Comparison of ENCODE assay signal across 8 cellular contexts in genomic region chr12:32455607-32456063, GRCh38. TPM values are rescaled to one million over a fixed set of nuclear protein-coding genes. Genes with fewer than 3 reads are reported as not detected.
DNase-seq lines count a peak whose midpoint lies in the region; ATAC-seq and TF ChIP-seq lines count a peak whose summit lies in the region.

No MANE protein-coding gene starts in this region.

- POLR2A ChIA-PET in AG04449 (lab: Yijun Ruan, JAX) = interaction anchor here (1.3 kb wide), 1 partner anchor 300 kb away, joined by 4 read pairs; the partner anchor contains the start of gene YARS2

- TF ChIP-seq CTCF in AG04449 (IDR thresholded peaks at IDR 0.05; ENCODE audit: insufficient read depth, low read length, missing control alignments) = peak; percentile 26
- TF ChIP-seq CTCF in GM12873 (IDR thresholded peaks at IDR 0.05; ENCODE audit: insufficient read depth, low read depth, low read length, missing control alignments) = peak; percentile 62
- TF ChIP-seq CTCF in mucosa of descending colon (IDR thresholded peaks at IDR 0.05) = peak; percentile 23

- intact Hi-C loops in mucosa of descending colon (cut with DNase I, micrococcal nuclease) = loop anchor here (10.0 kb wide), 1 partner anchor 219 kb away; the partner anchor contains the start of gene DNM1L (in 2 of the 2)

- H3K4me3 ChIP-seq in AG04449 (ENCODE audit: low read depth, low read length) (peak overlapping the region; percentile 45), endocrine pancreas (ENCODE audit: control insufficient read depth, insufficient read depth, low read length) (peak overlapping the region; percentile 85), mucosa of descending colon (no peak overlapping the region)

- H3K4me1 ChIP-seq in endocrine pancreas (ENCODE audit: control insufficient read depth, insufficient read depth, low read length) (peaks cover 16% of the 10 kb centered on the region), mucosa of descending colon (ENCODE audit: low read depth) (peaks cover 13% of the 10 kb centered on the region)

- CTCF ChIA-PET in AG04449 (lab: Yijun Ruan, JAX) = interaction anchor here (0.6 to 6.8 kb wide), 27 partner anchors 9 to 802 kb away, joined by 3 to 98 read pairs (median 4); partner anchors contain the start of gene YARS2

- no peaks in the 10 kb centered on the region for H3K9me3 ChIP-seq in endocrine pancreas (ENCODE audit: control insufficient read depth, low read length)
- H3K9me3 ChIP-seq in mucosa of descending colon = no peaks in the 10 kb centered on the region

- peak; percentile 62 for ATAC-seq in mucosa of descending colon
- ATAC-seq in HG03175 (IDR thresholded peaks at IDR 0.05; ENCODE audit: unreplicated experiment) = no peak

- H3K36me3 ChIP-seq in endocrine pancreas (ENCODE audit: control insufficient read depth, insufficient read depth, low read length) (no peaks in the 10 kb centered on the region), mucosa of descending colon (ENCODE audit: low read depth) (no peaks in the 10 kb centered on the region)

- no peaks in the 10 kb centered on the region for H3K27me3 ChIP-seq in endocrine pancreas (ENCODE audit: control insufficient read depth, insufficient read depth, low read length)

- no peak overlapping the region for H3K9ac ChIP-seq in endocrine pancreas (ENCODE audit: control insufficient read depth, insufficient read depth, low read length)

- DNase-seq in AG04449 (ENCODE audit: low read depth, low spot score) (peak; percentile 52), Kasumi-1 (lab: John Stamatoyannopoulos, UW) (peak; percentile 81 to 92), RPMI8226 (peak; percentile 75), mucosa of descending colon (peak in 1 of 3 donors; percentile 71), iPS-NIHi7 (ENCODE audit: extremely low spot score) (no peak)

RNA-seq across cellular contexts. Expression of gene FGD4, which starts 56.3 kb away (rescaled TPM):
- total RNA-seq in mucosa of descending colon = 10 to 100 TPM; 31.5 to 66.7 (median 51.7) TPM
